12 cellular contexts compared by ENCODE assay signal in genomic region chr16:9518054-9518453, GRCh38.
"Had no signal": no experiment of that assay in that cellular context is flagged by ENCODE, and none has a peak within 500 bp of the region (broad histone marks: within the 10 kb centered on the region; RNA-seq: fewer than 3 reads in every experiment).

No MANE protein-coding gene starts in this region.

- H3K27ac ChIP-seq: cardiac muscle cell, thyroid gland had no signal

- DNase-seq: activated CD4-positive, alpha-beta T cell treated with anti-CD3 and anti-CD28 coated beads for 48 hours; activated CD8-positive, alpha-beta memory T cell treated with anti-CD3 and anti-CD28 coated beads, Interleukin-2, amount 50 U/mL, for 48 hours; activated CD8-positive, alpha-beta T cell treated with anti-CD3 and anti-CD28 coated beads, Interleukin-2, amount 10 ng/mL, durations not matched to agents 7 days and 5 days; activated naive CD4-positive, alpha-beta T cell treated with Interleukin-2 at 50 U/mL for 16 hours; activated naive CD8-positive, alpha-beta T cell treated with anti-CD3 and anti-CD28 coated beads, Interleukin-2, amount 50 U/mL, for 24 hours; effector memory CD8-positive, alpha-beta T cell; mesendoderm; small intestine; T-helper 17 cell; thyroid gland had no signal

- H3K4me1 ChIP-seq: thyroid gland had no signal

- H3K9me3 ChIP-seq: thyroid gland had no signal

- H3K27me3 ChIP-seq: cardiac muscle cell, thyroid gland had no signal

- H3K36me3 ChIP-seq: cardiac muscle cell, thyroid gland had no signal

- FAIRE-seq: small intestine had no signal

- ATAC-seq: activated CD8-positive, alpha-beta T cell treated with anti-CD3 and anti-CD28 coated beads, Interleukin-2, amount 10 ng/mL, durations not matched to agents 7 days and 5 days; activated naive CD8-positive, alpha-beta T cell treated with anti-CD3 and anti-CD28 coated beads, Interleukin-2, amount 50 U/mL, for 24 hours; effector memory CD8-positive, alpha-beta T cell; T-helper 17 cell; WTC11 had no signal

- H3K4me3 ChIP-seq: cardiac muscle cell, thyroid gland had no signal
